Comparison of ENCODE assay signal across 15 cellular contexts in genomic region chr3:103247459-103247858, GRCh38.
"Had no signal": no experiment of that assay in that cellular context is flagged by ENCODE, and none has a peak within 500 bp of the region (broad histone marks: within the 10 kb centered on the region; RNA-seq: fewer than 3 reads in every experiment).

No MANE protein-coding gene starts in this region.

- H3K9me3 ChIP-seq: gastrocnemius medialis, psoas muscle had no signal

- H3K4me3 ChIP-seq: gastrocnemius medialis, heart right ventricle, psoas muscle, smooth muscle cell had no signal

- H3K36me3 ChIP-seq: gastrocnemius medialis, heart right ventricle had no signal

- DNase-seq: effector memory CD4-positive, alpha-beta T cell; gastrocnemius medialis; heart right ventricle; hypothalamus; kidney glomerular epithelial cell; mammary epithelial cell; naive thymus-derived CD4-positive, alpha-beta T cell; nephron progenitor cell; psoas muscle; right cardiac atrium; stimulated activated CD4-positive, alpha-beta T cell treated with anti-CD3 and anti-CD28 coated beads, Interleukin-2, amount 100 ng/mL, for 48 hours; stimulated activated naive CD4-positive, alpha-beta T cell treated with Interleukin-2 at 50 U/mL for 16 hours; trophoblast cell had no signal

- ATAC-seq: esophagus mucosa; gastrocnemius medialis; heart right ventricle; naive thymus-derived CD4-positive, alpha-beta T cell; psoas muscle; right cardiac atrium had no signal

- H3K27me3 ChIP-seq: gastrocnemius medialis, heart right ventricle had no signal

- H3K4me1 ChIP-seq: gastrocnemius medialis, heart right ventricle, psoas muscle had no signal

- H3K27ac ChIP-seq: gastrocnemius medialis, heart right ventricle, psoas muscle had no signal
